In genomic region chr11:114058871-114059277, GRCh38 we compare ENCODE assay signal across 8 cellular contexts. TPM values are rescaled to one million over a fixed set of nuclear protein-coding genes. Genes with fewer than 3 reads are reported as not detected.
DNase-seq lines count a peak whose midpoint lies in the region; ATAC-seq lines count a peak whose summit lies in the region.

No MANE protein-coding gene starts in this region.

- no peaks in the 10 kb centered on the region for H3K36me3 ChIP-seq in H7 (replicated peaks; ENCODE audit: control insufficient read depth, insufficient read depth, low read length)

- H3K4me3 ChIP-seq in H7 (ENCODE audit: insufficient read depth, low read depth, low read length), result peak overlapping the region; percentile 57
- H3K4me3 ChIP-seq in iPS-11a (ENCODE audit: low read depth, low read length), result peak overlapping the region; percentile 35
- peak overlapping the region; percentile 51 for H3K4me3 ChIP-seq in skeletal muscle cell (ENCODE audit: low read depth, low read length)

- no peaks in the 10 kb centered on the region for H3K36me3 Mint-ChIP-seq in activated naive CD8-positive, alpha-beta T cell treated with anti-CD3 and anti-CD28 coated beads, Interleukin-2, amount 10 ng/mL, durations not matched to agents 7 days and 5 days

- peaks cover 74% of the 10 kb centered on the region for H3K27me3 ChIP-seq in H7 (ENCODE audit: control insufficient read depth, insufficient read depth, low read length)

- no peaks in the 10 kb centered on the region for H3K9me3 Mint-ChIP-seq in activated naive CD8-positive, alpha-beta T cell treated with anti-CD3 and anti-CD28 coated beads, Interleukin-2, amount 10 ng/mL, durations not matched to agents 7 days and 5 days

- H3K27ac Mint-ChIP-seq in activated naive CD8-positive, alpha-beta T cell treated with anti-CD3 and anti-CD28 coated beads, Interleukin-2, amount 10 ng/mL, durations not matched to agents 7 days and 5 days, result peak overlapping the region; percentile 73

- peak overlapping the region; percentile 92 for H3K4me3 Mint-ChIP-seq in activated naive CD8-positive, alpha-beta T cell treated with anti-CD3 and anti-CD28 coated beads, Interleukin-2, amount 10 ng/mL, durations not matched to agents 7 days and 5 days

- peaks cover 61% of the 10 kb centered on the region for H3K27me3 Mint-ChIP-seq in activated naive CD8-positive, alpha-beta T cell treated with anti-CD3 and anti-CD28 coated beads, Interleukin-2, amount 10 ng/mL, durations not matched to agents 7 days and 5 days

- ATAC-seq in activated naive CD8-positive, alpha-beta T cell treated with anti-CD3 and anti-CD28 coated beads, Interleukin-2, amount 10 ng/mL, durations not matched to agents 7 days and 5 days (ENCODE audit: low read depth), result no peak
- ATAC-seq in GM18498 (IDR thresholded peaks at IDR 0.05; ENCODE audit: unreplicated experiment), result no peak

- in situ Hi-C loops in KBM-7 (cut with MboI; ENCODE audit: low pct_unique_long_range_greater_than_20kb, low sequenced_read_pairs), result no loop called here

- POLR2A ChIA-PET in activated naive CD8-positive, alpha-beta T cell treated with anti-CD3 and anti-CD28 coated beads, Interleukin-2, amount 10 ng/mL, durations not matched to agents 7 days and 5 days (lab: Charles Lee), result interaction anchor here (0.6 to 2.7 kb wide), 4 partner anchors 11 to 167 kb away, joined by 3 to 33 read pairs (median 4); no protein-coding TSS in a partner anchor

- H3K4me1 Mint-ChIP-seq in activated naive CD8-positive, alpha-beta T cell treated with anti-CD3 and anti-CD28 coated beads, Interleukin-2, amount 10 ng/mL, durations not matched to agents 7 days and 5 days, result peaks cover 12% of the 10 kb centered on the region

- DNase-seq in H7, result no peak
- no peak for DNase-seq in activated naive CD8-positive, alpha-beta T cell treated with anti-CD3 and anti-CD28 coated beads, Interleukin-2, amount 10 ng/mL, durations not matched to agents 7 days and 5 days
- DNase-seq in skeletal muscle cell (ENCODE audit: low read depth), result no peak
- no peak for DNase-seq in NCI-H2107 treated with DMSO at 0.1 percent for 48 hours (lab: John Stamatoyannopoulos, UW; ENCODE audit: unreplicated experiment)
- DNase-seq in KBM-7, result no peak
- DNase-seq in NCI-H1436 (lab: John Stamatoyannopoulos, UW), result no peak

RNA-seq across cellular contexts. Expression of gene ZBTB16, which starts 0.6 kb away (rescaled TPM):
- total RNA-seq in H7 (2014; rRNA removed; shearing (Covaris generic)), result not detected in 2 replicates
- total RNA-seq in activated naive CD8-positive, alpha-beta T cell treated with anti-CD3 and anti-CD28 coated beads, Interleukin-2, amount 10 ng/mL, durations not matched to agents 7 days and 5 days, result 10 to 100 TPM; 13.1 to 14.6 TPM

Comparison
In these comparisons a context has a peak if more than half of its experiments do, and no peak if none do; other contexts are left out.
1. RNA of gene ZBTB16, which starts 0.6 kb away (total RNA-seq): 13.1 to 14.6 TPM in activated naive CD8-positive, alpha-beta T cell treated with anti-CD3 and anti-CD28 coated beads, Interleukin-2, amount 10 ng/mL, durations not matched to agents 7 days and 5 days; not detected in H7; every median in the first group is over 10 times any median in the second.
2. Peak in every context shown above with its lines, with median percentiles within 50 percentile points of each other: H3K4me3 ChIP-seq.